ENCODE assay signal across 9 cellular contexts in genomic region chr10:23656735-23657134, GRCh38.
DNase-seq lines count a peak whose midpoint lies in the region; ATAC-seq and TF ChIP-seq lines count a peak whose summit lies in the region.
"Had no signal": no experiment of that assay in that cellular context is flagged by ENCODE, and none has a peak within 500 bp of the region (broad histone marks: within the 10 kb centered on the region; RNA-seq: fewer than 3 reads in every experiment).

No MANE protein-coding gene starts in this region.

- H3K9me2 ChIP-seq in DOHH2 (replicated peaks; ENCODE audit: control insufficient read depth, low read length), result no peaks in the 10 kb centered on the region

- no peak overlapping the region for H3K9ac ChIP-seq in endodermal cell (ENCODE audit: extremely low read depth, low read length, poor library complexity, severe bottlenecking)
- no peak overlapping the region for H3K9ac ChIP-seq in neuronal stem cell (ENCODE audit: low read depth, low read length, poor library complexity)

- no peak overlapping the region for H2BK12ac ChIP-seq in neuronal stem cell (ENCODE audit: low read length)

- no peak overlapping the region for H2AK5ac ChIP-seq in neuronal stem cell (ENCODE audit: low read depth, low read length)

- H3K4ac ChIP-seq in neuronal stem cell (ENCODE audit: low read length), result no peak overlapping the region

- no peak overlapping the region for H3K4me3 ChIP-seq in DOHH2 (ENCODE audit: low read length)
- H3K4me3 ChIP-seq in endodermal cell (ENCODE audit: low read length), result no peak overlapping the region
- H3K4me3 ChIP-seq in neuronal stem cell (ENCODE audit: low read length in 2 of 2), result no peak overlapping the region

- H3K36me3 Mint-ChIP-seq in endodermal cell (ENCODE audit: low read depth), result no peaks in the 10 kb centered on the region

- H3K9me3 Mint-ChIP-seq in endodermal cell, result no peaks in the 10 kb centered on the region

- H3K14ac ChIP-seq in neuronal stem cell (ENCODE audit: low read length), result no peak overlapping the region

- H3K4me1 Mint-ChIP-seq in endodermal cell, result no peaks in the 10 kb centered on the region

- no peaks in the 10 kb centered on the region for H3K27me3 Mint-ChIP-seq in endodermal cell (ENCODE audit: insufficient read depth)

- no peaks in the 10 kb centered on the region for H3K79me2 ChIP-seq in DOHH2 (ENCODE audit: control insufficient read depth, low read length)

- H4K8ac ChIP-seq in neuronal stem cell (ENCODE audit: low read depth, low read length), result no peak overlapping the region

- no peaks in the 10 kb centered on the region for H3K4me1 ChIP-seq in DOHH2 (ENCODE audit: control insufficient read depth, low read length)
- H3K4me1 ChIP-seq in endodermal cell (ENCODE audit: control insufficient read depth, insufficient read depth, low read length), result no peaks in the 10 kb centered on the region
- H3K4me1 ChIP-seq in neuronal stem cell (ENCODE audit: control insufficient read depth in 2 of 2, insufficient read depth in 1 of 2, low read depth in 1 of 2, low read length in 2 of 2), result no peaks in the 10 kb centered on the region

- no peak overlapping the region for H3K18ac ChIP-seq in neuronal stem cell (ENCODE audit: low read length)

- TF ChIP-seq CTCF in DOHH2 (IDR thresholded peaks at IDR 0.05; ENCODE audit: low read depth, low read length, poor library complexity, severe bottlenecking) (peak; percentile 33), endodermal cell (conservative IDR thresholded peaks at IDR 0.05) (peak; percentile 82)

- no peaks in the 10 kb centered on the region for H4K20me1 ChIP-seq in DOHH2 (ENCODE audit: control insufficient read depth, insufficient read depth, low read depth, low read length)

- H3F3A ChIP-seq in DOHH2 (ENCODE audit: control insufficient read depth, insufficient read depth), result no peaks in the 10 kb centered on the region

- peak; percentile 80 to 81 for DNase-seq in Kasumi-1 (lab: John Stamatoyannopoulos, UW)
- DNase-seq in endodermal cell, result peak; percentile 57
- peak; percentile 9 for DNase-seq in neuronal stem cell (ENCODE audit: low spot score)
- no peak for DNase-seq in NCI-H446 (lab: John Stamatoyannopoulos, UW)
- no peak for DNase-seq in GOT3 (lab: John Stamatoyannopoulos, UW)
- DNase-seq: KG1 had no signal

- H3K27me3 ChIP-seq in DOHH2 (ENCODE audit: control insufficient read depth, low read length), result no peaks in the 10 kb centered on the region; the same call in 1 of the 2 replicates
- H3K27me3 ChIP-seq in endodermal cell (ENCODE audit: control insufficient read depth, insufficient read depth, low read length, poor library complexity, severe bottlenecking), result no peaks in the 10 kb centered on the region
- H3K27me3 ChIP-seq in neuronal stem cell (ENCODE audit: control insufficient read depth in 3 of 3, insufficient read depth in 3 of 3, low read depth in 1 of 3, low read length in 3 of 3), result no peaks in the 10 kb centered on the region

- no peak overlapping the region for H3K23ac ChIP-seq in neuronal stem cell (ENCODE audit: low read depth, low read length, poor library complexity)

- no peak for ATAC-seq in GM18858 (IDR thresholded peaks at IDR 0.05; ENCODE audit: unreplicated experiment)
- ATAC-seq in GM18909 (IDR thresholded peaks at IDR 0.05; ENCODE audit: poor library complexity, unreplicated experiment), result no peak

- H2BK15ac ChIP-seq in neuronal stem cell (ENCODE audit: low read length), result no peak overlapping the region

- no peak overlapping the region for H3K27ac Mint-ChIP-seq in endodermal cell

- H3K4me2 ChIP-seq in DOHH2 (ENCODE audit: low read length) (no peak overlapping the region), neuronal stem cell (ENCODE audit: insufficient read depth, low read length, poor library complexity, severe bottlenecking) (no peak overlapping the region)

- no peaks in the 10 kb centered on the region for H3K79me1 ChIP-seq in neuronal stem cell (ENCODE audit: low read depth, low read length)

- no peak overlapping the region for H4K91ac ChIP-seq in neuronal stem cell (ENCODE audit: low read depth, low read length, poor library complexity)

- H3K27ac ChIP-seq in DOHH2 (ENCODE audit: low read depth, low read length) (no peak overlapping the region), endodermal cell (ENCODE audit: low read depth, low read length) (no peak overlapping the region), neuronal stem cell (replicated peaks; ENCODE audit: low read length) (no peak overlapping the region)

- H3K9me3 ChIP-seq in DOHH2 (ENCODE audit: control insufficient read depth, insufficient read depth, low read length) (no peaks in the 10 kb centered on the region), endodermal cell (ENCODE audit: control insufficient read depth, low read length) (no peaks in the 10 kb centered on the region), neuronal stem cell (replicated peaks in 1 of 2; ENCODE audit: control insufficient read depth in 2 of 2, insufficient read depth in 1 of 2, low read depth in 1 of 2, low read length in 2 of 2) (no peaks in the 10 kb centered on the region)

- H3K4me3 Mint-ChIP-seq in endodermal cell, result no peak overlapping the region

- no peaks in the 10 kb centered on the region for H3K36me3 ChIP-seq in DOHH2 (ENCODE audit: control insufficient read depth, low read length)
- no peaks in the 10 kb centered on the region for H3K36me3 ChIP-seq in endodermal cell (ENCODE audit: control insufficient read depth, insufficient read depth, low read length)
- no peaks in the 10 kb centered on the region for H3K36me3 ChIP-seq in neuronal stem cell (replicated peaks in 1 of 2; ENCODE audit: control insufficient read depth in 2 of 2, insufficient read depth in 2 of 2, low read length in 2 of 2)

- H2BK120ac ChIP-seq in neuronal stem cell (ENCODE audit: low read depth, low read length), result no peak overlapping the region

- H2AFZ ChIP-seq in neuronal stem cell (ENCODE audit: low read length), result no peak overlapping the region

- H2BK5ac ChIP-seq in neuronal stem cell (ENCODE audit: low read length), result no peak overlapping the region

Comparison
In these comparisons a context has a peak if more than half of its experiments do, and no peak if none do; other contexts are left out.
1. DNase-seq: peak in Kasumi-1 (2 of 2), endodermal cell (single experiment) and neuronal stem cell (single experiment); none in NCI-H446 (0 of 2) and GOT3 (single experiment).